Comparison of ENCODE assay signal across 10 cellular contexts in the genomic region with DNA sequence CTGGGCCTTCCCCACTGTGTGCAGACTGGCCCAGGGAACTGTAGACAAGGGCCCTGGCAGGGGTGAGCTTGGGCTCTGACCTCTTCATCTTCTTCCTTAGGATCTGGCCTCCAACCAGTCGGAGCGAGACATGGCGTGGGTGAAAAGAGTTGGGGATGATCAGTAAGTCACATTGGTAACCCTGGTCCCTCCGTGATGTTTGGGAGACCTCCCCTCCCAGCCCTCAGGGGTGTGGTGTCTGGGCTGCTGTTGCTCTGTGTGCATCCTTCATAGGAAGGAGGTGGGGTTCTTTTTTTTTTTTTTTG. TPM values are rescaled to one million over a fixed set of nuclear protein-coding genes. Genes with fewer than 3 reads are reported as not detected.
"Had no signal": no experiment of that assay in that cellular context is flagged by ENCODE, and none has a peak within 500 bp of the region (broad histone marks: within the 10 kb centered on the region; RNA-seq: fewer than 3 reads in every experiment).

No MANE protein-coding gene starts in this region.

- H3K27ac Mint-ChIP-seq: stimulated activated naive B cell treated with anti-CD40 and anti-IgM and Interleukin-4, amounts not matched to agents 10 μg/mL and 1 μg/mL and 100 μg/mL, for 72 hours had no signal

- H3K4me3 ChIP-seq: esophagus muscularis mucosa, prostate gland, right lobe of liver had no signal

- H3K27ac ChIP-seq: esophagus muscularis mucosa, prostate gland, right lobe of liver had no signal

- H3K27me3 Mint-ChIP-seq: stimulated activated naive B cell treated with anti-CD40 and anti-IgM and Interleukin-4, amounts not matched to agents 10 μg/mL and 1 μg/mL and 100 μg/mL, for 72 hours had no signal

- H3K4me3 Mint-ChIP-seq: stimulated activated naive B cell treated with anti-CD40 and anti-IgM and Interleukin-4, amounts not matched to agents 10 μg/mL and 1 μg/mL and 100 μg/mL, for 72 hours had no signal

- H3K9me3 ChIP-seq: esophagus muscularis mucosa, prostate gland, right lobe of liver, spleen had no signal

- H3K27me3 ChIP-seq: esophagus muscularis mucosa, right lobe of liver, spleen had no signal

- H3K36me3 Mint-ChIP-seq: naive thymus-derived CD4-positive, alpha-beta T cell; stimulated activated naive B cell treated with anti-CD40 and anti-IgM and Interleukin-4, amounts not matched to agents 10 μg/mL and 1 μg/mL and 100 μg/mL, for 72 hours had no signal

- H3K4me1 ChIP-seq: prostate gland, right lobe of liver had no signal

- H3K36me3 ChIP-seq: prostate gland, right lobe of liver had no signal

- DNase-seq: stimulated activated naive B cell treated with anti-CD40 and anti-IgM and Interleukin-4, amounts not matched to agents 10 μg/mL and 1 μg/mL and 100 μg/mL, for 72 hours had no signal

- H3K9me3 Mint-ChIP-seq: naive thymus-derived CD4-positive, alpha-beta T cell; stimulated activated naive B cell treated with anti-CD40 and anti-IgM and Interleukin-4, amounts not matched to agents 10 μg/mL and 1 μg/mL and 100 μg/mL, for 72 hours had no signal

RNA-seq across cellular contexts. Expression of a gene that starts 33.5 kb away (rescaled TPM):
- total RNA-seq: dermis microvascular lymphatic vessel endothelial cell, fibroblast of villous mesenchyme, lung microvascular endothelial cell, occipital lobe had no signal
